20 cellular contexts compared by ENCODE assay signal in the genomic region with DNA sequence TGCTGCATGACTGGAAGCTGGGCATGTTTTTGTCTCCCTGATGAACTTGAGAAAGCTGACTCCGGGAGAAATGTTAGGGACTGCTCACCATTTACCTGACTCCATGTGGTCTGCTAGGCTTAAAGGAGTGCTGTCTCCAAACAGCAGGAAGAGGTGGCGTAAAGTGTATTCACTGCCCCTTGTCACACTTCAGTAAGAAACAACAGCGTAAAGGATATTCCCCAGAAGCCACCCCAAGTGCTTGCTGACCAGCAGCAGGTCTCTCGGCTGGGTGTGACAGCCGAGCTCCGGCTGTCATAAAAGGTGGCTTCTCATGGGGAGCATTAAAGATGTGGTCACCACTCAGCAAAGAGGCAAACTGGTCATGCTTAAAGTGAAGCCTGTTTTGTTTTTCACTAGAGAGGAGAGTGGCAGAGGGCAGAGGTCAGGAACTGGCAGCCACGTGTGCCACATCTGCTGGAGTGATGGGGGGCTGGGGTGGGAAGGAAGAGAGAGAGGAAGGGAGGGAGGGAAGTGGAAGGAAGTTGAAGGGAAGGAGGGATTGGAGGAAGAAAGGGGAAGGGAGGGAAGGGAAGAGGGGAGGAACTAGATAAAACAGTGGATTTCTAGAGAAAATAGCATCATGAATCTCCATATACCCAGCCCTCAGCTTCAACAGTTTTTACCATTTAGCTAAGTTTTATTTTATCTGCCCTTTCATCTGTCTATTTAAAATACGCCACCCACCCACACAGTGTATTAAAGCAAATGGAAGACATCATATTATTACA.
A peak's percentile ranks its signal among the peaks of the same experiment; 100 is the strongest.
DNase-seq lines count a peak whose midpoint lies in the region; ATAC-seq and TF ChIP-seq lines count a peak whose summit lies in the region.
"Had no signal": no experiment of that assay in that cellular context is flagged by ENCODE, and none has a peak within 500 bp of the region (broad histone marks: within the 10 kb centered on the region; RNA-seq: fewer than 3 reads in every experiment).

No MANE protein-coding gene starts in this region.

- H3K9me3 Mint-ChIP-seq in activated naive CD8-positive, alpha-beta T cell (ENCODE audit: low read depth) = no peaks in the 10 kb centered on the region
- no peaks in the 10 kb centered on the region for H3K9me3 Mint-ChIP-seq in activated naive CD8-positive, alpha-beta T cell treated with anti-CD3 and anti-CD28 coated beads for 36 hours
- H3K9me3 Mint-ChIP-seq: dendritic cell treated with granulocyte-macrophage colony-stimulating factor and Interleukin-4, amounts not matched to agents 40 ng/mL and 50 ng/mL, for 4 days; natural killer cell had no signal

- peaks cover 7% of the 10 kb centered on the region; the same call in 1 of the 2 replicates for H3K36me3 ChIP-seq in RWPE2 (ENCODE audit: low read depth)
- H3K36me3 ChIP-seq in sigmoid colon = peaks cover 3 to 34% (median 12%) of the 10 kb centered on the region in 4 donors

- H3K4me1 ChIP-seq in RWPE2 (ENCODE audit: insufficient read depth, poor library complexity, severe bottlenecking) (no peaks in the 10 kb centered on the region), sigmoid colon (no peaks in the 10 kb centered on the region)
- H3K4me1 ChIP-seq: vagina had no signal

- intact Hi-C loops in sigmoid colon (cut with DNase I) = no loop called here

- no peaks in the 10 kb centered on the region for H3K9me3 ChIP-seq in RWPE2 (ENCODE audit: severe bottlenecking)
- no peaks in the 10 kb centered on the region for H3K9me3 ChIP-seq in sigmoid colon
- H3K9me3 ChIP-seq: vagina had no signal

- H3K36me3 Mint-ChIP-seq in activated naive CD8-positive, alpha-beta T cell = peaks cover 17% of the 10 kb centered on the region
- peaks cover 3% of the 10 kb centered on the region for H3K36me3 Mint-ChIP-seq in activated naive CD8-positive, alpha-beta T cell treated with anti-CD3 and anti-CD28 coated beads for 36 hours
- H3K36me3 Mint-ChIP-seq: natural killer cell had no signal

- peak overlapping the region; percentile 8 for H3K27ac Mint-ChIP-seq in activated naive CD8-positive, alpha-beta T cell
- no peak overlapping the region for H3K27ac Mint-ChIP-seq in activated naive CD8-positive, alpha-beta T cell treated with anti-CD3 and anti-CD28 coated beads for 36 hours
- H3K27ac Mint-ChIP-seq: dendritic cell treated with granulocyte-macrophage colony-stimulating factor and Interleukin-4, amounts not matched to agents 40 ng/mL and 50 ng/mL, for 4 days; natural killer cell had no signal

- H3K4me1 Mint-ChIP-seq in activated naive CD8-positive, alpha-beta T cell (ENCODE audit: low read depth) = peaks cover 3% of the 10 kb centered on the region
- no peaks in the 10 kb centered on the region for H3K4me1 Mint-ChIP-seq in activated naive CD8-positive, alpha-beta T cell treated with anti-CD3 and anti-CD28 coated beads for 36 hours

- no peak for ATAC-seq in RWPE2 (ENCODE audit: low read depth)
- no peak for ATAC-seq in HG03378 (IDR thresholded peaks at IDR 0.05; ENCODE audit: unreplicated experiment)
- ATAC-seq: left lobe of liver, natural killer cell had no signal

- TF ChIP-seq EP300 in sigmoid colon (IDR thresholded peaks at IDR 0.05) = no peak

- H3K4me3 ChIP-seq in RWPE2 (ENCODE audit: severe bottlenecking) (no peak overlapping the region), sigmoid colon (no peak overlapping the region)
- H3K4me3 ChIP-seq: vagina had no signal

- no peak for DNase-seq in activated naive CD8-positive, alpha-beta T cell treated with anti-CD3 and anti-CD28 coated beads for 36 hours
- peak; percentile 26 for DNase-seq in RWPE2 (ENCODE audit: low spot score)
- DNase-seq in kidney glomerular epithelial cell (lab: John Stamatoyannopoulos, UW) = peak; percentile 3
- DNase-seq in sigmoid colon = peak; percentile 7
- DNase-seq in NCI-H748 treated with DMSO at 0.1 percent for 48 hours (lab: John Stamatoyannopoulos, UW) = no peak
- DNase-seq in COR-L47 (lab: John Stamatoyannopoulos, UW) = no peak
- DNase-seq: activated gamma-delta T cell, amniotic stem cell, C1 segment of cervical spinal cord, KG1, midbrain, natural killer cell, NCI-H1694 treated with DMSO at 0.1 percent for 48 hours, NCI-H774, OCI-M1 had no signal

- 86 to 90% methylated on average over 8 of the region's 8 CpGs for WGBS in sigmoid colon, 2 donors

- no peak overlapping the region for H3K27ac ChIP-seq in RWPE2 (ENCODE audit: poor library complexity, severe bottlenecking)
- no peak overlapping the region for H3K27ac ChIP-seq in sigmoid colon
- H3K27ac ChIP-seq: vagina had no signal

- H3K27me3 Mint-ChIP-seq in activated naive CD8-positive, alpha-beta T cell = no peaks in the 10 kb centered on the region
- H3K27me3 Mint-ChIP-seq in activated naive CD8-positive, alpha-beta T cell treated with anti-CD3 and anti-CD28 coated beads for 36 hours = no peaks in the 10 kb centered on the region

- no peak overlapping the region for H3K4me3 Mint-ChIP-seq in activated naive CD8-positive, alpha-beta T cell
- no peak overlapping the region for H3K4me3 Mint-ChIP-seq in activated naive CD8-positive, alpha-beta T cell treated with anti-CD3 and anti-CD28 coated beads for 36 hours
- H3K4me3 Mint-ChIP-seq: dendritic cell treated with granulocyte-macrophage colony-stimulating factor and Interleukin-4, amounts not matched to agents 40 ng/mL and 50 ng/mL, for 4 days; natural killer cell had no signal

- no peak for TF ChIP-seq POLR2A in sigmoid colon (IDR thresholded peaks at IDR 0.05)

- H3K27me3 ChIP-seq in RWPE2 (ENCODE audit: insufficient read depth, poor library complexity, severe bottlenecking) (no peaks in the 10 kb centered on the region), sigmoid colon (no peaks in the 10 kb centered on the region)
- H3K27me3 ChIP-seq: vagina had no signal

- no peak for TF ChIP-seq CTCF in RWPE2 (IDR thresholded peaks at IDR 0.05; ENCODE audit: poor library complexity, severe bottlenecking)
- no peak for TF ChIP-seq CTCF in sigmoid colon (IDR thresholded peaks at IDR 0.05)

Comparison
In these comparisons a context has a peak if more than half of its experiments do, and no peak if none do; other contexts are left out.
1. DNase-seq: peak in RWPE2 (single experiment), kidney glomerular epithelial cell (single experiment) and sigmoid colon (single experiment); none in activated naive CD8-positive, alpha-beta T cell treated with anti-CD3 and anti-CD28 coated beads for 36 hours (single experiment), NCI-H748 treated with DMSO at 0.1 percent for 48 hours (single experiment) and COR-L47 (single experiment).